Comparison of ENCODE assay signal across 18 cellular contexts in genomic region chr6:6284231-6284966, GRCh38. TPM values are rescaled to one million over a fixed set of nuclear protein-coding genes. Genes with fewer than 3 reads are reported as not detected.
A peak's percentile ranks its signal among the peaks of the same experiment; 100 is the strongest.
DNase-seq lines count a peak whose midpoint lies in the region; ATAC-seq and TF ChIP-seq lines count a peak whose summit lies in the region.
"Had no signal": no experiment of that assay in that cellular context is flagged by ENCODE, and none has a peak within 500 bp of the region (broad histone marks: within the 10 kb centered on the region; RNA-seq: fewer than 3 reads in every experiment).

No MANE protein-coding gene starts in this region.

- no peak overlapping the region for H2BK12ac ChIP-seq in mesenchymal stem cell (ENCODE audit: low read length in 2 of 2)

- H3K36me3 ChIP-seq in OCI-LY1 (ENCODE audit: insufficient read depth, low read length) (no peaks in the 10 kb centered on the region), lower lobe of right lung (no peaks in the 10 kb centered on the region), mesenchymal stem cell (ENCODE audit: control insufficient read depth in 1 of 2, insufficient read depth in 2 of 2, low read depth in 1 of 2, low read length in 2 of 2) (no peaks in the 10 kb centered on the region)

- H2AFZ ChIP-seq in OCI-LY1 (ENCODE audit: low read length) (no peak overlapping the region), mesenchymal stem cell (ENCODE audit: low read depth, low read length) (no peak overlapping the region)
- H2AFZ ChIP-seq: GM23338, PC-9 had no signal

- H3K23ac ChIP-seq in mesenchymal stem cell (ENCODE audit: low read length in 2 of 2): no peak overlapping the region

- no peak overlapping the region for H4K91ac ChIP-seq in mesenchymal stem cell (ENCODE audit: low read length)

- peaks cover 3% of the 10 kb centered on the region; the same call in 1 of the 2 replicates for H3F3A ChIP-seq in OCI-LY1 (ENCODE audit: insufficient read depth, low read length)

- H3K27ac ChIP-seq in OCI-LY1 (ENCODE audit: low read depth, low read length, poor library complexity, severe bottlenecking) (peak overlapping the region; percentile 97), lower lobe of right lung (no peak overlapping the region), mesenchymal stem cell (ENCODE audit: low read length, poor library complexity, severe bottlenecking) (no peak overlapping the region)
- H3K27ac ChIP-seq: HL-60, PC-9 had no signal

- H3K79me1 ChIP-seq in mesenchymal stem cell (replicated peaks; ENCODE audit: low read length, poor library complexity, severe bottlenecking): no peaks in the 10 kb centered on the region

- no peak overlapping the region for H3K4ac ChIP-seq in mesenchymal stem cell (ENCODE audit: low read depth in 1 of 2, low read length in 2 of 2)

- intact Hi-C loops in Right ventricle myocardium superior (cut with DNase I): no loop called here
- intact Hi-C loops in cardiac septum (cut with DNase I): no loop called here
- intact Hi-C loops in lower lobe of right lung (cut with DNase I): no loop called here

- no peak overlapping the region for H2AK5ac ChIP-seq in mesenchymal stem cell (ENCODE audit: low read length, severe bottlenecking)

- H2BK5ac ChIP-seq in mesenchymal stem cell (ENCODE audit: low read depth, low read length, poor library complexity, severe bottlenecking): no peak overlapping the region

- TF ChIP-seq CTCF in OCI-LY1 (IDR thresholded peaks at IDR 0.05; ENCODE audit: low read length): no peak
- no peak for TF ChIP-seq CTCF in lower lobe of right lung (IDR thresholded peaks at IDR 0.05)

- H3K4me3 ChIP-seq in OCI-LY1 (ENCODE audit: low read depth, low read length, poor library complexity, severe bottlenecking): no peak overlapping the region
- no peak overlapping the region for H3K4me3 ChIP-seq in lower lobe of right lung
- no peak overlapping the region for H3K4me3 ChIP-seq in mesenchymal stem cell (ENCODE audit: insufficient read depth in 1 of 2, low read depth in 1 of 2, low read length in 2 of 2)
- H3K4me3 ChIP-seq: GM23338, PC-9 had no signal

- H4K20me1 ChIP-seq in OCI-LY1 (ENCODE audit: insufficient read depth, low read length): no peaks in the 10 kb centered on the region

- H3K4me2 ChIP-seq in OCI-LY1 (ENCODE audit: low read length) (peak overlapping the region; percentile 51), mesenchymal stem cell (ENCODE audit: low read length, poor library complexity, severe bottlenecking) (no peak overlapping the region)
- H3K4me2 ChIP-seq: GM23338, PC-9 had no signal

- H3K79me2 ChIP-seq in OCI-LY1 (ENCODE audit: insufficient read depth, low read length): no peaks in the 10 kb centered on the region

- ATAC-seq in Right ventricle myocardium superior (ENCODE audit: poor library complexity): peak; percentile 34
- peak; percentile 19 to 80 for ATAC-seq in lower lobe of right lung
- ATAC-seq in HG03159 (IDR thresholded peaks at IDR 0.05; ENCODE audit: unreplicated experiment): no peak
- ATAC-seq: GM23338 had no signal

- DNase-seq in Right ventricle myocardium superior (no peak), cardiac septum (ENCODE audit: low spot score) (no peak), lower lobe of right lung (no peak), mesenchymal stem cell (no peak), NCI-H1092 treated with DMSO at 0.1 percent for 48 hours (lab: John Stamatoyannopoulos, UW) (no peak), NCI-H446 treated with DMSO at 0.1 percent for 48 hours (lab: John Stamatoyannopoulos, UW) (no peak)
- DNase-seq: CD4-positive, CD25-positive, alpha-beta regulatory T cell; NCI-H1417; NCI-H2029; NCI-H2171 treated with DMSO at 0.1 percent for 48 hours; NCI-H510A; PC-9 had no signal

- H2BK15ac ChIP-seq in mesenchymal stem cell (ENCODE audit: low read depth, poor library complexity, severe bottlenecking): no peak overlapping the region

- no peaks in the 10 kb centered on the region for H3K9me2 ChIP-seq in OCI-LY1 (ENCODE audit: low read depth, low read length)

- H3K4me1 ChIP-seq in OCI-LY1 (ENCODE audit: insufficient read depth, low read length, severe bottlenecking): peaks cover 73% of the 10 kb centered on the region
- H3K4me1 ChIP-seq in lower lobe of right lung: no peaks in the 10 kb centered on the region
- no peaks in the 10 kb centered on the region for H3K4me1 ChIP-seq in mesenchymal stem cell (ENCODE audit: control insufficient read depth, insufficient read depth, low read depth, low read length)

- H4K8ac ChIP-seq in mesenchymal stem cell (ENCODE audit: low read length): no peak overlapping the region

- H3K9me3 ChIP-seq in OCI-LY1 (ENCODE audit: low read length) (no peaks in the 10 kb centered on the region), lower lobe of right lung (no peaks in the 10 kb centered on the region), mesenchymal stem cell (ENCODE audit: control insufficient read depth, low read length) (no peaks in the 10 kb centered on the region)

- no peaks in the 10 kb centered on the region for H3K27me3 ChIP-seq in OCI-LY1 (ENCODE audit: insufficient read depth, low read length)
- no peaks in the 10 kb centered on the region for H3K27me3 ChIP-seq in lower lobe of right lung (ENCODE audit: low read depth)
- peaks cover 0 to 35% of the 10 kb centered on the region in 2 experiments for H3K27me3 ChIP-seq in mesenchymal stem cell (ENCODE audit: control insufficient read depth in 1 of 2, insufficient read depth in 1 of 2, low read length in 2 of 2)

- 69% methylated on average over 6 of the region's 6 CpGs for WGBS in mesenchymal stem cell

- H3K14ac ChIP-seq in mesenchymal stem cell (ENCODE audit: low read length in 2 of 2): no peak overlapping the region

- H3K9ac ChIP-seq in OCI-LY1 (ENCODE audit: low read length) (peak overlapping the region; percentile 68), mesenchymal stem cell (ENCODE audit: low read length) (no peak overlapping the region)

- H2BK120ac ChIP-seq in mesenchymal stem cell (ENCODE audit: low read depth, low read length): no peak overlapping the region

- no peak overlapping the region for H3K18ac ChIP-seq in mesenchymal stem cell (ENCODE audit: low read depth in 1 of 2, low read length in 2 of 2)

RNA-seq across cellular contexts. Expression of gene F13A1, which starts 36.1 kb away (rescaled TPM):
- 136 TPM for total RNA-seq in Right ventricle myocardium superior
- 50.9 TPM for total RNA-seq in cardiac septum
- total RNA-seq in lower lobe of right lung: 187 TPM
- 0.08 TPM for polyA plus RNA-seq in mesenchymal stem cell (2013, experiment 1 of 2)
- 0.08 TPM for polyA plus RNA-seq in mesenchymal stem cell (2013, experiment 2 of 2)
- total RNA-seq: A172, M059J, PC-9 had no signal
